In the genomic region with DNA sequence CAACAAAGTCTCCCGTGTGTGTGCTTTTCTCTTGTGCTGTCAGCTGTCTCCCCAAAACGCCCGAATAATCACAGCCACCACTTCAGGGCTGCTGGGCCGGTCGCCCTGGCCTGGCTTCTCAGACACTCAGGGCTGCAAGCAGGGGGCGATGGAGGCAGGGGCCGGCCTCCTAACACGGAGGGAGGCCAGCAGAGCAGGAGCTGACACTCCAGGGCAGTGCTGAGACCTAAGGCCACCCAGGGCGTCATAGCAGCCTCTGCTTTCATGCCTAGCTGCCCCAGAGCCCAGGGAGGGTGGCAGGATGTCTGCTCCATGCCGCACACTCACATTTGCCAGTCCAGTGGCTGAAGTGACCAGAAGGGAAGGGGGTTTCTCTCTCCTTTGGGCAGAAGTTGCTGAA, we compare ENCODE assay signal across 23 cellular contexts. TPM values are rescaled to one million over a fixed set of nuclear protein-coding genes. Genes with fewer than 3 reads are reported as not detected.
A peak's percentile ranks its signal among the peaks of the same experiment; 100 is the strongest.
DNase-seq lines count a peak whose midpoint lies in the region; ATAC-seq and TF ChIP-seq lines count a peak whose summit lies in the region.
"Had no signal": no experiment of that assay in that cellular context is flagged by ENCODE, and none has a peak within 500 bp of the region (broad histone marks: within the 10 kb centered on the region; RNA-seq: fewer than 3 reads in every experiment).

No MANE protein-coding gene starts in this region.

- WGBS in SK-N-SH (ENCODE audit: low lambda C conversion rate): 96% methylated on average over 5 of the region's 10 CpGs
- WGBS in endodermal cell (ENCODE audit: insufficient coverage in 1 of 2, insufficient read length in 1 of 2), 2 experiments: 82 to 93% methylated on average over 5 to 10 of the region's 10 CpGs
- WGBS in aorta, 2 donors: 80 to 84% methylated on average over 10 of the region's 10 CpGs

- no peaks in the 10 kb centered on the region for H3K27me3 Mint-ChIP-seq in endodermal cell (ENCODE audit: insufficient read depth)
- H3K27me3 Mint-ChIP-seq: activated B cell treated with CpG ODN at 0.5 μM for 24 hours; activated CD4-positive, alpha-beta memory T cell treated with anti-CD3 and anti-CD28 coated beads for 36 hours; T-helper 17 cell had no signal

- no peak overlapping the region for H3K4me3 ChIP-seq in SK-N-SH (ENCODE audit: low read depth in 2 of 2, low read length in 1 of 2)
- no peak overlapping the region for H3K4me3 ChIP-seq in endodermal cell (ENCODE audit: low read length)
- H3K4me3 ChIP-seq in upper lobe of right lung: no peak overlapping the region
- no peak overlapping the region for H3K4me3 ChIP-seq in aorta (ENCODE audit: low read length in 2 of 2)
- H3K4me3 ChIP-seq: smooth muscle cell, upper lobe of left lung had no signal

- no peaks in the 10 kb centered on the region for H3K9me3 ChIP-seq in SK-N-SH
- H3K9me3 ChIP-seq in endodermal cell (ENCODE audit: control insufficient read depth, low read length): no peaks in the 10 kb centered on the region
- no peaks in the 10 kb centered on the region for H3K9me3 ChIP-seq in upper lobe of right lung
- no peaks in the 10 kb centered on the region for H3K9me3 ChIP-seq in aorta (ENCODE audit: control insufficient read depth, low read length)
- H3K9me3 ChIP-seq: upper lobe of left lung had no signal

- no peak overlapping the region for H3K4me2 ChIP-seq in SK-N-SH
- H3K4me2 ChIP-seq: smooth muscle cell had no signal

- H3K4me1 Mint-ChIP-seq in endodermal cell: peaks cover 12% of the 10 kb centered on the region

- no peaks in the 10 kb centered on the region for H3K9me3 Mint-ChIP-seq in endodermal cell
- H3K9me3 Mint-ChIP-seq: activated B cell treated with CpG ODN at 0.5 μM for 24 hours; activated CD4-positive, alpha-beta memory T cell treated with anti-CD3 and anti-CD28 coated beads for 36 hours had no signal

- intact Hi-C loops in upper lobe of right lung (cut with DNase I) (no loop called here), aorta (cut with DNase I) (no loop called here)

- H3K79me2 ChIP-seq in SK-N-SH (ENCODE audit: insufficient read depth): peaks cover 16% of the 10 kb centered on the region

- no peak overlapping the region for H3K27ac ChIP-seq in SK-N-SH (ENCODE audit: low read depth in 2 of 2, low read length in 1 of 2)
- no peak overlapping the region for H3K27ac ChIP-seq in endodermal cell (ENCODE audit: low read depth, low read length)
- H3K27ac ChIP-seq in upper lobe of right lung: no peak overlapping the region
- H3K27ac ChIP-seq in aorta (ENCODE audit: low read depth in 1 of 2, low read length in 2 of 2): no peak overlapping the region
- H3K27ac ChIP-seq: 22Rv1, upper lobe of left lung had no signal

- H3K27ac Mint-ChIP-seq in endodermal cell: peak overlapping the region; percentile 79
- H3K27ac Mint-ChIP-seq: activated CD4-positive, alpha-beta memory T cell treated with anti-CD3 and anti-CD28 coated beads for 36 hours; T-helper 17 cell had no signal

- no peaks in the 10 kb centered on the region for H3K9me2 ChIP-seq in SK-N-SH

- 0 out of 2 replicates have a peak, but pooled peaks cover 4% of the 10 kb centered on the region for H4K20me1 ChIP-seq in SK-N-SH (ENCODE audit: insufficient read depth)

- no peak for TF ChIP-seq CTCF in SK-N-SH (IDR thresholded peaks at IDR 0.05)
- peak; percentile 64 for TF ChIP-seq CTCF in endodermal cell (conservative IDR thresholded peaks at IDR 0.05)
- no peak for TF ChIP-seq CTCF in upper lobe of right lung (IDR thresholded peaks at IDR 0.05)

- H3K4me1 ChIP-seq in SK-N-SH (ENCODE audit: control insufficient read depth in 1 of 2, insufficient read depth in 2 of 2, low read depth in 1 of 2, low read length in 1 of 2): peaks cover 0 to 21% of the 10 kb centered on the region in 2 experiments; a peak in 2 of 4 replicates
- peaks cover 6% of the 10 kb centered on the region for H3K4me1 ChIP-seq in endodermal cell (ENCODE audit: control insufficient read depth, insufficient read depth, low read length)
- H3K4me1 ChIP-seq in upper lobe of right lung: no peaks in the 10 kb centered on the region
- H3K4me1 ChIP-seq in aorta (ENCODE audit: control insufficient read depth in 1 of 2, insufficient read depth in 2 of 2, low read length in 2 of 2): no peaks in the 10 kb centered on the region

- no peak overlapping the region for H2AFZ ChIP-seq in SK-N-SH (ENCODE audit: low read depth)

- POLR2A ChIA-PET in SK-N-SH (lab: Yijun Ruan, JAX): no interaction called here

- H3K36me3 Mint-ChIP-seq in endodermal cell (ENCODE audit: low read depth): peaks cover 35% of the 10 kb centered on the region

- H3K9ac ChIP-seq in SK-N-SH: no peak overlapping the region
- no peak overlapping the region for H3K9ac ChIP-seq in endodermal cell (ENCODE audit: extremely low read depth, low read length, poor library complexity, severe bottlenecking)

- no peaks in the 10 kb centered on the region for H3K27me3 ChIP-seq in SK-N-SH (ENCODE audit: insufficient read depth)
- no peaks in the 10 kb centered on the region for H3K27me3 ChIP-seq in endodermal cell (ENCODE audit: control insufficient read depth, insufficient read depth, low read length, poor library complexity, severe bottlenecking)
- no peaks in the 10 kb centered on the region for H3K27me3 ChIP-seq in upper lobe of right lung
- H3K27me3 ChIP-seq in aorta (ENCODE audit: control insufficient read depth in 1 of 2, insufficient read depth in 2 of 2, low read length in 1 of 2): no peaks in the 10 kb centered on the region
- H3K27me3 ChIP-seq: upper lobe of left lung had no signal

- H3K36me3 ChIP-seq in SK-N-SH (replicated peaks in 1 of 2; ENCODE audit: control insufficient read depth in 1 of 2, insufficient read depth in 2 of 2, low read length in 1 of 2) (peaks cover 23 to 45% of the 10 kb centered on the region in 2 experiments), endodermal cell (ENCODE audit: control insufficient read depth, insufficient read depth, low read length) (peaks cover 43% of the 10 kb centered on the region), upper lobe of right lung (peaks cover 33% of the 10 kb centered on the region), aorta (ENCODE audit: control insufficient read depth in 1 of 2, insufficient read depth in 2 of 2, low read length in 1 of 2) (peaks cover 0 to 2% of the 10 kb centered on the region in 2 donors)

- no peaks in the 10 kb centered on the region for H3F3A ChIP-seq in SK-N-SH (replicated peaks; ENCODE audit: insufficient read depth)

- no peak overlapping the region for H3K4me3 Mint-ChIP-seq in endodermal cell
- H3K4me3 Mint-ChIP-seq: activated B cell treated with CpG ODN at 0.5 μM for 24 hours; activated CD4-positive, alpha-beta memory T cell treated with anti-CD3 and anti-CD28 coated beads for 36 hours; T-helper 17 cell had no signal

- no peak for TF ChIP-seq EP300 in SK-N-SH (IDR thresholded peaks at IDR 0.05; ENCODE audit: borderline replicate concordance in 1 of 2, low read depth in 1 of 2, low read length in 1 of 2)

- DNase-seq in SK-N-SH: no peak
- DNase-seq in endodermal cell: peak; percentile 85
- no peak for DNase-seq in upper lobe of right lung
- DNase-seq in aorta: no peak
- DNase-seq in SKM-1 (lab: John Stamatoyannopoulos, UW; ENCODE audit: unreplicated experiment): no peak
- DNase-seq: activated B cell treated with CpG ODN at 0.5 μM for 24 hours; activated CD4-positive, alpha-beta memory T cell treated with anti-CD3 and anti-CD28 coated beads for 36 hours; AML-193; amniotic stem cell; COR-L47; DMS79 treated with DMSO at 0.1 percent for 48 hours; HCEC 1CT; kidney; NCI-H748 treated with DMSO at 0.1 percent for 48 hours; occipital lobe; stimulated activated CD4-positive, alpha-beta T cell treated with anti-CD3 and anti-CD28 coated beads, Interleukin-4, amount 100 ng/mL, for 1 hour; T-helper 17 cell; upper lobe of left lung had no signal

- TF ChIP-seq RAD21 in SK-N-SH (IDR thresholded peaks at IDR 0.05; ENCODE audit: low read length): no peak

- CTCF ChIA-PET in SK-N-SH (lab: Yijun Ruan, JAX): interaction anchor here (1.0 to 1.6 kb wide), 4 partner anchors 11 to 50 kb away, joined by 3 to 6 read pairs (median 4); no protein-coding TSS in a partner anchor

- ATAC-seq in SK-N-SH treated with all-trans-retinoic acid at 6 μM for 48 hours (0 out of 3 replicates have a peak, but pooled peaks have one; percentile 21), HG03439 (IDR thresholded peaks at IDR 0.05; ENCODE audit: unreplicated experiment) (peak; percentile 17), upper lobe of right lung (peak; percentile 37), HG03342 (IDR thresholded peaks at IDR 0.05; ENCODE audit: unreplicated experiment) (no peak), aorta (ENCODE audit: low FRiP score) (no peak)
- ATAC-seq: T-helper 17 cell had no signal

TF ChIP-seq in SK-N-SH, 30 proteins besides CTCF, POLR2A, EP300 and RAD21 (continues in another document):
- no peak for TF ChIP-seq ELF1 (IDR thresholded peaks at IDR 0.05)
- TF ChIP-seq NRF1 (IDR thresholded peaks at IDR 0.05; ENCODE audit: low read depth, low read length): no peak
- no peak for TF ChIP-seq FOXJ3 (CRISPR knock-in tag; IDR thresholded peaks at IDR 0.05)
- TF ChIP-seq TCF12 (IDR thresholded peaks at IDR 0.05): no peak

RNA-seq across cellular contexts. Expression of gene STX2, which starts 25.6 kb away (rescaled TPM):
- polyA plus RNA-seq in SK-N-SH (2012; rRNA removed) (25.1 and 31.7 TPM in 2 replicates), aorta (10 to 100 TPM; 15.8 to 21.0 TPM)
- 30.9 and 36.8 TPM in 2 replicates for polyA plus RNA-seq in SK-N-SH (2012; cell fraction: cytosol; rRNA removed)
- polyA plus RNA-seq in SK-N-SH (2012; cell fraction: nucleus; rRNA removed): 33.0 and 64.3 TPM in 2 replicates
- total RNA-seq in endodermal cell (10 to 100 TPM; 18.2 to 20.2 TPM), upper lobe of right lung (23.6 TPM), aorta (10 to 100 TPM; 30.4 to 31.5 TPM)
- 32.8 TPM for polyA plus RNA-seq in endodermal cell (2013, experiment 1 of 2)
- 31.3 TPM for polyA plus RNA-seq in endodermal cell (2013, experiment 2 of 2)

RNA-seq across cellular contexts. Expression of gene RAN, which starts 58.4 kb away (rescaled TPM):
- 865 and 950 TPM in 2 replicates for polyA plus RNA-seq in SK-N-SH (2012; rRNA removed)
- 1,006 and 1,490 TPM in 2 replicates for polyA plus RNA-seq in SK-N-SH (2012; cell fraction: cytosol; rRNA removed)
- 461 and 695 TPM in 2 replicates for polyA plus RNA-seq in SK-N-SH (2012; cell fraction: nucleus; rRNA removed)
- total RNA-seq in endodermal cell: 1,000 to 10,000 TPM; 1,323 to 1,383 TPM
- 1,001 TPM for polyA plus RNA-seq in endodermal cell (2013, experiment 1 of 2)
- 946 TPM for polyA plus RNA-seq in endodermal cell (2013, experiment 2 of 2)
- 310 TPM for total RNA-seq in upper lobe of right lung
- 100 to 1,000 TPM; 233 to 304 TPM for total RNA-seq in aorta
- 100 to 1,000 TPM; 158 to 210 TPM for polyA plus RNA-seq in aorta

Comparison
In these comparisons a context has a peak if more than half of its experiments do, and no peak if none do; other contexts are left out.
1. ATAC-seq: peak in SK-N-SH treated with all-trans-retinoic acid at 6 μM for 48 hours (single experiment), HG03439 (single experiment) and upper lobe of right lung (single experiment); none in HG03342 (single experiment) and aorta (single experiment).